Comparison of ENCODE assay signal across 23 cellular contexts in genomic region chr7:16089801-16090200, GRCh38.
A peak's percentile ranks its signal among the peaks of the same experiment; 100 is the strongest.
DNase-seq lines count a peak whose midpoint lies in the region; ATAC-seq and TF ChIP-seq lines count a peak whose summit lies in the region.
"Had no signal": no experiment of that assay in that cellular context is flagged by ENCODE, and none has a peak within 500 bp of the region (broad histone marks: within the 10 kb centered on the region; RNA-seq: fewer than 3 reads in every experiment).

No MANE protein-coding gene starts in this region.

- H3K27me3 ChIP-seq in Caco-2 (replicated peaks; ENCODE audit: control insufficient read depth, insufficient read depth, low read length) (no peaks in the 10 kb centered on the region), HCT116 (ENCODE audit: insufficient read depth, low read length) (no peaks in the 10 kb centered on the region), SJCRH30 (no peaks in the 10 kb centered on the region)
- H3K27me3 ChIP-seq in CD8-positive, alpha-beta T cell (ENCODE audit: insufficient read depth, low read length): no peaks in the 10 kb centered on the region
- H3K27me3 ChIP-seq in CD4-positive, alpha-beta memory T cell (ENCODE audit: insufficient read depth, low read length): no peaks in the 10 kb centered on the region
- H3K27me3 ChIP-seq: BE2C; BLaER1 treated with 17β-estradiol and CSF1 and Interleukin-3, amounts not matched to agents 10 nM and 100 nM had no signal

- no peaks in the 10 kb centered on the region for H3K79me2 ChIP-seq in HCT116 (ENCODE audit: insufficient read depth, low read length)

- no peak for TF ChIP-seq RAD21 in HCT116 (IDR thresholded peaks at IDR 0.05; ENCODE audit: low read depth)

- H3K4me1 Mint-ChIP-seq in Caco-2 (ENCODE audit: low read depth, unreplicated experiment): peaks cover 8% of the 10 kb centered on the region
- no peaks in the 10 kb centered on the region for H3K4me1 Mint-ChIP-seq in CD8-positive, alpha-beta T cell (ENCODE audit: low read depth)
- no peaks in the 10 kb centered on the region for H3K4me1 Mint-ChIP-seq in CD4-positive, alpha-beta memory T cell

- no peak overlapping the region for H3K4me2 ChIP-seq in HCT116 (ENCODE audit: low read length)
- H3K4me2 ChIP-seq: A549; BLaER1 treated with 17β-estradiol and CSF1 and Interleukin-3, amounts not matched to agents 10 nM and 100 nM had no signal

- no peaks in the 10 kb centered on the region for H3K36me3 Mint-ChIP-seq in Caco-2 (ENCODE audit: insufficient read depth, unreplicated experiment)
- no peaks in the 10 kb centered on the region for H3K36me3 Mint-ChIP-seq in CD8-positive, alpha-beta T cell
- no peaks in the 10 kb centered on the region for H3K36me3 Mint-ChIP-seq in CD4-positive, alpha-beta memory T cell
- H3K36me3 Mint-ChIP-seq: CD14-positive monocyte had no signal

- TF ChIP-seq POLR2A in HCT116 (IDR thresholded peaks at IDR 0.05; ENCODE audit: borderline replicate concordance, extremely low read depth, insufficient read depth, insufficient read length): no peak

- CTCF ChIA-PET in Caco-2 (lab: Charles Lee) (no interaction called here), HCT116 (lab: Charles Lee) (no interaction called here)
- CTCF ChIA-PET in CD8-positive, alpha-beta T cell (lab: Charles Lee): no interaction called here
- CTCF ChIA-PET in CD4-positive, alpha-beta memory T cell (lab: Charles Lee; ENCODE audit: partially characterized antibody): interaction anchor here (0.6 to 0.9 kb wide), 2 partner anchors 93 to 475 kb away, joined by 3 to 5 read pairs; no protein-coding TSS in a partner anchor

- H4K20me1 ChIP-seq in HCT116 (ENCODE audit: insufficient read depth): no peaks in the 10 kb centered on the region
- H4K20me1 ChIP-seq: BLaER1 treated with 17β-estradiol and CSF1 and Interleukin-3, amounts not matched to agents 10 nM and 100 nM had no signal

- peak overlapping the region; percentile 43; the same call in 1 of the 2 replicates for H3K27ac ChIP-seq in HCT116 (ENCODE audit: low read depth, low read length)
- H3K27ac ChIP-seq in SJCRH30: peak overlapping the region; percentile 9; the same call in 1 of the 2 replicates
- H3K27ac ChIP-seq in CD8-positive, alpha-beta T cell (ENCODE audit: low read depth, low read length): no peak overlapping the region
- no peak overlapping the region for H3K27ac ChIP-seq in CD4-positive, alpha-beta memory T cell (ENCODE audit: low read depth, low read length)
- H3K27ac ChIP-seq: A549; BLaER1 treated with 17β-estradiol and CSF1 and Interleukin-3, amounts not matched to agents 10 nM and 100 nM; GM23248 had no signal

- ATAC-seq in HCT116: peak; percentile 62; the same call in 1 of the 2 replicates
- no peak for ATAC-seq in CD8-positive, alpha-beta T cell
- ATAC-seq: A549, GM12878 had no signal

- POLR2A ChIA-PET in Caco-2 (lab: Charles Lee) (no interaction called here), HCT116 (lab: Charles Lee) (no interaction called here)
- POLR2A ChIA-PET in CD8-positive, alpha-beta T cell (lab: Charles Lee): no interaction called here
- POLR2A ChIA-PET in CD4-positive, alpha-beta memory T cell (lab: Charles Lee; ENCODE audit: partially characterized antibody): no interaction called here

- no TSS peak for BruUV-seq in Caco-2 (replicated peaks; lab: Mats Ljungman, UMichigan)
- no TSS peak for BruUV-seq in HCT116 (replicated peaks; lab: Mats Ljungman, UMichigan)

- DNase-seq in Caco-2 (no peak), HCT116 (ENCODE audit: low read depth, low spot score) (no peak), SJCRH30 (peak; percentile 26 to 65), myocyte (ENCODE audit: low read depth) (peak; percentile 49), COR-L47 (lab: John Stamatoyannopoulos, UW) (no peak)
- no peak for DNase-seq in CD8-positive, alpha-beta T cell
- no peak for DNase-seq in CD4-positive, alpha-beta memory T cell
- DNase-seq: 8988T; ACHN; AML-193; BE2C; Calu3; CD4-positive, alpha-beta T cell; DMS153; DND-41; GDM1; GM23248; H7; HCEC 1CT had no signal

- no peak overlapping the region for H3K4me3 ChIP-seq in Caco-2 (ENCODE audit: low read depth, low read length)
- no peak overlapping the region for H3K4me3 ChIP-seq in HCT116 (replicated peaks in 1 of 2; ENCODE audit: low read depth in 1 of 2, low read length in 2 of 2)
- no peak overlapping the region for H3K4me3 ChIP-seq in SJCRH30
- no peak overlapping the region for H3K4me3 ChIP-seq in CD8-positive, alpha-beta T cell (ENCODE audit: low read depth, low read length)
- H3K4me3 ChIP-seq in CD4-positive, alpha-beta memory T cell (ENCODE audit: low read length in 2 of 2): no peak overlapping the region
- H3K4me3 ChIP-seq: A549; BLaER1 treated with 17β-estradiol and CSF1 and Interleukin-3, amounts not matched to agents 10 nM and 100 nM; GM12878; GM23248 had no signal

- H3K4me1 ChIP-seq in Caco-2 (peaks cover 8% of the 10 kb centered on the region), HCT116 (ENCODE audit: control insufficient read depth in 1 of 2, insufficient read depth in 2 of 2, low read length in 2 of 2) (peaks cover 17 to 18% of the 10 kb centered on the region in 2 experiments), SJCRH30 (peaks cover 21% of the 10 kb centered on the region)
- no peaks in the 10 kb centered on the region for H3K4me1 ChIP-seq in CD8-positive, alpha-beta T cell (ENCODE audit: insufficient read depth, low read length)
- H3K4me1 ChIP-seq in CD4-positive, alpha-beta memory T cell (ENCODE audit: insufficient read depth, low read length): no peaks in the 10 kb centered on the region

- RAD21 ChIA-PET in HCT116 (lab: Charles Lee; ENCODE audit: low non-redundant PET in 1 of 2, low total read pairs in 2 of 2, uncharacterized antibody in 2 of 2, unreplicated experiment in 2 of 2): no interaction called here

- no peak overlapping the region for H3K4me3 Mint-ChIP-seq in Caco-2 (ENCODE audit: unreplicated experiment)
- no peak overlapping the region for H3K4me3 Mint-ChIP-seq in CD8-positive, alpha-beta T cell
- H3K4me3 Mint-ChIP-seq in CD4-positive, alpha-beta memory T cell: no peak overlapping the region
- H3K4me3 Mint-ChIP-seq: CD14-positive monocyte; CD4-positive, alpha-beta T cell had no signal

- H3K27ac Mint-ChIP-seq in Caco-2 (ENCODE audit: unreplicated experiment): peak overlapping the region; percentile 48
- no peak overlapping the region for H3K27ac Mint-ChIP-seq in CD8-positive, alpha-beta T cell
- no peak overlapping the region for H3K27ac Mint-ChIP-seq in CD4-positive, alpha-beta memory T cell
- H3K27ac Mint-ChIP-seq: CD14-positive monocyte; CD4-positive, alpha-beta T cell had no signal

- no peak for TF ChIP-seq CTCF in Caco-2 (IDR thresholded peaks at IDR 0.05; ENCODE audit: insufficient read depth in 1 of 2, low read depth in 1 of 2, low read length in 1 of 2, severe bottlenecking in 1 of 2, unreplicated experiment in 1 of 2)
- no peak for TF ChIP-seq CTCF in HCT116 (IDR thresholded peaks at IDR 0.05 in 2 of 3, conservative IDR thresholded peaks at IDR 0.05 in 1 of 3; ENCODE audit: borderline replicate concordance in 1 of 3, insufficient read depth in 1 of 3, low read depth in 2 of 3, low read length in 2 of 3)
- no peak for TF ChIP-seq CTCF in CD8-positive, alpha-beta T cell (IDR thresholded peaks at IDR 0.05)

- intact Hi-C loops in Caco-2 (cut with micrococcal nuclease; ENCODE audit: unreplicated experiment): no loop called here
- intact Hi-C loops in HCT116 (cut with micrococcal nuclease): no loop called here
- intact Hi-C loops in CD8-positive, alpha-beta T cell (cut with DNase I, micrococcal nuclease): loop anchor here in 1 of 2 experiments (10.0 kb wide), 1 partner anchor 1565 kb away; no protein-coding TSS in a partner anchor
- intact Hi-C loops in CD4-positive, alpha-beta memory T cell (cut with micrococcal nuclease): no loop called here

- H3K36me3 ChIP-seq in Caco-2 (ENCODE audit: control insufficient read depth, insufficient read depth, low read length) (no peaks in the 10 kb centered on the region), HCT116 (ENCODE audit: control insufficient read depth in 1 of 2, insufficient read depth in 2 of 2, low read length in 2 of 2) (no peaks in the 10 kb centered on the region), SJCRH30 (no peaks in the 10 kb centered on the region)
- H3K36me3 ChIP-seq in CD8-positive, alpha-beta T cell (ENCODE audit: insufficient read depth, low read length): no peaks in the 10 kb centered on the region
- no peaks in the 10 kb centered on the region for H3K36me3 ChIP-seq in CD4-positive, alpha-beta memory T cell (ENCODE audit: insufficient read depth, low read length)
- H3K36me3 ChIP-seq: BE2C; BLaER1 treated with 17β-estradiol and CSF1 and Interleukin-3, amounts not matched to agents 10 nM and 100 nM had no signal

- no peaks in the 10 kb centered on the region for H3K9me3 Mint-ChIP-seq in Caco-2 (ENCODE audit: unreplicated experiment)
- H3K9me3 Mint-ChIP-seq in CD8-positive, alpha-beta T cell: no peaks in the 10 kb centered on the region
- peaks cover 0 to 2% (median 0%) of the 10 kb centered on the region in 8 donors for H3K9me3 Mint-ChIP-seq in CD4-positive, alpha-beta memory T cell
- H3K9me3 Mint-ChIP-seq: CD14-positive monocyte; CD4-positive, alpha-beta T cell had no signal

- H3K9me3 ChIP-seq in Caco-2 (no peaks in the 10 kb centered on the region), HCT116 (ENCODE audit: control insufficient read depth in 1 of 2, insufficient read depth in 1 of 2, low read depth in 1 of 2, low read length in 2 of 2) (no peaks in the 10 kb centered on the region), SJCRH30 (replicated peaks) (peaks cover 4% of the 10 kb centered on the region; the same call in 1 of the 2 replicates)
- H3K9me3 ChIP-seq in CD8-positive, alpha-beta T cell (ENCODE audit: low read length): no peaks in the 10 kb centered on the region
- no peaks in the 10 kb centered on the region for H3K9me3 ChIP-seq in CD4-positive, alpha-beta memory T cell (ENCODE audit: control insufficient read depth in 1 of 2, low read length in 2 of 2)
- H3K9me3 ChIP-seq: A549; BE2C; BLaER1 treated with 17β-estradiol and CSF1 and Interleukin-3, amounts not matched to agents 10 nM and 100 nM had no signal

- no peak overlapping the region for H3K9ac ChIP-seq in HCT116 (ENCODE audit: low read length)
- H3K9ac ChIP-seq: BLaER1 treated with 17β-estradiol and CSF1 and Interleukin-3, amounts not matched to agents 10 nM and 100 nM; GM23248 had no signal

- H3K9me2 ChIP-seq in HCT116 (ENCODE audit: insufficient read depth): no peaks in the 10 kb centered on the region

- no peaks in the 10 kb centered on the region for H3K27me3 Mint-ChIP-seq in Caco-2 (ENCODE audit: insufficient read depth, unreplicated experiment)
- H3K27me3 Mint-ChIP-seq in CD8-positive, alpha-beta T cell (ENCODE audit: low read depth): no peaks in the 10 kb centered on the region
- no peaks in the 10 kb centered on the region for H3K27me3 Mint-ChIP-seq in CD4-positive, alpha-beta memory T cell
- H3K27me3 Mint-ChIP-seq: CD4-positive, alpha-beta T cell had no signal

- peak overlapping the region; percentile 76 for H2AFZ ChIP-seq in HCT116 (ENCODE audit: low read depth, low read length, poor library complexity, severe bottlenecking)
- H2AFZ ChIP-seq: GM23248 had no signal

Comparison
In these comparisons a context has a peak if more than half of its experiments do, and no peak if none do; other contexts are left out.
1. DNase-seq: peak in SJCRH30 (2 of 2) and myocyte (single experiment); none in Caco-2 (0 of 2), HCT116 (single experiment), COR-L47 (single experiment), CD8-positive, alpha-beta T cell (0 of 7) and CD4-positive, alpha-beta memory T cell (0 of 5).
2. H3K27ac ChIP-seq: peak in HCT116 (single experiment) and SJCRH30 (single experiment); none in CD8-positive, alpha-beta T cell (single experiment) and CD4-positive, alpha-beta memory T cell (single experiment).